In the genomic region with DNA sequence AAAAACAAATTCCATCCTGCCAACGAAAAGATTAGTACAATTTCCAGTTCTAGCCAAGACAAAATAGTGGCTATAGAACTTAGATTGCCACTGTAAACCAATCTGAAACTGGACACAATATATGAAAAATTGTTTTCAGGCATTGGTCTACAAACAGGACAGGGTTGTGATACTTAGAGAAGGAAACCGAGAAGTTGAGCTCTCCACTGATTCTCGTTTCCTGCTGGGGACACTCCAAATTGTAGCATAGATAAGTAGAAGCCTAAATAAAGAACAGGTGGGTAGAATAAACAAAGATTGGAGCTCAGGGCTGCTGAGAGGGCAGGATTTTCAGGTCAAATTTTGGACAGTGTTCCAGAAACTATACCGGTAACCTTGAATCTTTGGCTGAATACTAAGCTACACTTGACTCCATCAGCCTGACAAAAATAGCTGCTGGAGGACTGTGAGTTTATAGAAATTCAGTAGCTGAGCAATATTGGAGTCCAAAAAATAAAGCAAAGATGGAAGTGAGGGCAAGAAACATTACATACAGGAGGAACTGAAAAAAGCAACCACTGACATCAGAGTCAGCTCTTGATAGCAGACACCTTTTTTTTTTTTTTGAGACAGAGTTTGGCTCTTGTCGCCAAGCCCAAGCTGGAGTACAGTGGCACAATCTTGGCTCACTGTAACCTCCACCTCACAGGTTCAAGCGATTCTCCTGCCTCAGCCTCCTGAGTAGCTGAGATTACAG, we compare ENCODE assay signal across 16 cellular contexts. TPM values are rescaled to one million over a fixed set of nuclear protein-coding genes. Genes with fewer than 3 reads are reported as not detected.
"Had no signal": no experiment of that assay in that cellular context is flagged by ENCODE, and none has a peak within 500 bp of the region (broad histone marks: within the 10 kb centered on the region; RNA-seq: fewer than 3 reads in every experiment).

No MANE protein-coding gene starts in this region.

RNA-seq across cellular contexts. Expression of gene NBPF6, which starts 38.9 kb away (rescaled TPM):
- total RNA-seq: kidney epithelial cell, left ventricle myocardium inferior, lung, mesothelial cell of epicardium, mononuclear cell, natural killer cell, occipital lobe, osteocyte, posterior vena cava, psoas muscle, sigmoid colon, spleen, subcutaneous adipose tissue, suprapubic skin, thoracic aorta, upper lobe of right lung had no signal
- polyA plus RNA-seq: psoas muscle had no signal
